ENCODE assay signal across 13 cellular contexts in the genomic region with DNA sequence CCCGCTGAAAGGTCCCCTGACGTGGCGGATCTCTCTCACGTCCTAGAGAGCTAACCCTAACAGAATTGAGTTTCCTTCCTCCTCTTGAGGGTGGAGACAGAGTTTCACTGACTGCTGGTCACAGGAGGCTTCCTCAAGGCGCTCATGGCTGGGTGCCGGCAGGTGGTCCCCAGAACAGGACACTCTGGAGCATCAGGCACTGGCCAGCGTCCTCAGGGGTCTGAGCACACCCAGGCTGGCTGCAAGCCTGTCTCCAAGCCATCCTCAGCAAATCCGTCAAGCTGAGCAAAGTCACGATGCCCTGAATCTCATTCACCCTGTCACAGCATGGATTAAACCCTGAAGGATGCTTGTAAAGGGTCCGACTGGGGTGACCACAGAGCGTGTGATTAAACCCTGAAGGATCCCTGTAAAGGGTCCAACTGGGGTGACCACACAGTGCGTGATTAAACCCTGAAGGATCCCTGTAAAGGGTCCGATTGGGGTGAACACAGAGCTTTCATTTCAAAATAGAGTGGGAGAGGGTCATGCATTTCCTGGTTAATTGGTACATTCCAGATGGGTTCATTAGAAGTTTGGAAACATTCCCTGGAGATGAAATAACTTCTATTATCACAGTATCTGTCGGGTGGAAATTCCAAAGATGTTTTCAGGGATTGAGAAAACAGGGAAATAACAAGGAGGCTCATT.
"Had no signal": no experiment of that assay in that cellular context is flagged by ENCODE, and none has a peak within 500 bp of the region (broad histone marks: within the 10 kb centered on the region; RNA-seq: fewer than 3 reads in every experiment).

No MANE protein-coding gene starts in this region.

- DNase-seq: activated CD4-positive, alpha-beta T cell treated with anti-CD3 and anti-CD28 coated beads, Interleukin-2, amount 50 U/mL, for 4 hours; activated naive CD4-positive, alpha-beta T cell; activated naive CD8-positive, alpha-beta T cell treated with anti-CD3 and anti-CD28 coated beads, Interleukin-2, amount 50 U/mL, for 24 hours; activated T-cell treated with anti-CD3 and anti-CD28 coated beads, Interleukin-2, amount 50 U/mL, for 72 hours; colonic mucosa; effector CD8-positive, alpha-beta T cell; naive B cell; small intestine; tibial artery had no signal

- H3K4me1 ChIP-seq: ascending aorta, colonic mucosa, gastroesophageal sphincter, tibial artery had no signal

- H3K27ac ChIP-seq: ascending aorta, colonic mucosa, epithelial cell of prostate, gastroesophageal sphincter, tibial artery had no signal

- H3K4me3 Mint-ChIP-seq: activated naive CD8-positive, alpha-beta T cell treated with anti-CD3 and anti-CD28 coated beads, Interleukin-2, amount 50 U/mL, for 24 hours; activated T-cell treated with anti-CD3 and anti-CD28 coated beads, Interleukin-2, amount 50 U/mL, for 72 hours; naive B cell; stimulated activated effector memory CD8-positive, alpha-beta T cell treated with anti-CD3 and anti-CD28 coated beads, Interleukin-12 subunit alpha, Interleukin-12 subunit beta, amount 100 ng/mL, for 72 hours had no signal

- FAIRE-seq: small intestine had no signal

- H3K36me3 ChIP-seq: ascending aorta, colonic mucosa, gastroesophageal sphincter, tibial artery had no signal

- H3K9me3 ChIP-seq: ascending aorta, colonic mucosa, gastroesophageal sphincter, tibial artery had no signal

- H3K27me3 ChIP-seq: ascending aorta, colonic mucosa had no signal

- H3K9me3 Mint-ChIP-seq: activated naive CD8-positive, alpha-beta T cell treated with anti-CD3 and anti-CD28 coated beads, Interleukin-2, amount 50 U/mL, for 24 hours; activated T-cell treated with anti-CD3 and anti-CD28 coated beads, Interleukin-2, amount 50 U/mL, for 72 hours; naive B cell; stimulated activated effector memory CD8-positive, alpha-beta T cell treated with anti-CD3 and anti-CD28 coated beads, Interleukin-12 subunit alpha, Interleukin-12 subunit beta, amount 100 ng/mL, for 72 hours had no signal

- H3K4me1 Mint-ChIP-seq: activated naive CD8-positive, alpha-beta T cell treated with anti-CD3 and anti-CD28 coated beads, Interleukin-2, amount 50 U/mL, for 24 hours; stimulated activated effector memory CD8-positive, alpha-beta T cell treated with anti-CD3 and anti-CD28 coated beads, Interleukin-12 subunit alpha, Interleukin-12 subunit beta, amount 100 ng/mL, for 72 hours had no signal

- H3K4me3 ChIP-seq: ascending aorta, colonic mucosa, gastroesophageal sphincter, tibial artery had no signal

- H3K27ac Mint-ChIP-seq: activated naive CD8-positive, alpha-beta T cell treated with anti-CD3 and anti-CD28 coated beads, Interleukin-2, amount 50 U/mL, for 24 hours; activated T-cell treated with anti-CD3 and anti-CD28 coated beads, Interleukin-2, amount 50 U/mL, for 72 hours; naive B cell; stimulated activated effector memory CD8-positive, alpha-beta T cell treated with anti-CD3 and anti-CD28 coated beads, Interleukin-12 subunit alpha, Interleukin-12 subunit beta, amount 100 ng/mL, for 72 hours had no signal

- H3K36me3 Mint-ChIP-seq: naive B cell; stimulated activated effector memory CD8-positive, alpha-beta T cell treated with anti-CD3 and anti-CD28 coated beads, Interleukin-12 subunit alpha, Interleukin-12 subunit beta, amount 100 ng/mL, for 72 hours had no signal
